1 cellular context compared by ENCODE assay signal in the genomic region with DNA sequence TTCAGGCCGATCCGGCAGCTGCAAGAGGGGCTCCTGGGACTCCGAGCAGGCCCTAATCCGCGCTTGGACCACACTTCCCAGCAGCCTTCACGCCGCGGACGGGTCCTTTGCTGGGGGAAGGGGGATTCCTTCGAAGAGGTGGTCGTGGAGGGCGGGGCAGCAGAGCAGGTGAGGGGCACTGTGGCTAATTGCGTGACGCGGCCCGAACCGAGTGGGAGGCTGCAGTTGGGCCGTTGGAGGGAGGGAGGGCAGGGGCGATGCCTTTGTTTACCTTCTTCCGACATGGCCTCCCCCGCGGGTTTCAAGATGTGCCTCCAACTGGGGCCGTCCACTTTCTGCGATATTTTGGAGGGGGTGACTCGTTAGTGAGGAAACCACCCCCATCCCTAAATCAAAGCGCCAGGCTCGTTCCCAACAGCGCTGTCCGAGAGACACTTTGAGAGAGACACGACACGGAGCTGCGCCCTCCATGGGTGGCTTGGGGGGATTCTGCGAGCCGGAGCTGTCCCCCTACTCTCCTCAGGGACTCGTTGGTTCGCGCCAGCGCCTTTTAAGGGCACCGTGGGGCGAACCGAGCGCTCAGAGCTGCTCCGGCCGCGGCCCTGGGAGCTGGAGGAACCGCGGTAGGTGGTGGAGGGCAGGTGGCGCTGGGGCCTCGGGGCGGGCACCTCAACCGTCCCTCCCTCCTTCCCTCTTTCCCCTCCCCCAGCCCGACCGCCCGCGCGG.
TF ChIP-seq lines count a peak whose summit lies in the region.

A gene (plus strand): TSS at position 582 of the 726 bp plus-strand sequence. CDS start 3,070 bp downstream, outside the sequence.

TF ChIP-seq in K562, 482 proteins besides CTCF, POLR2A, EP300 and RAD21 (continued from another document and continues in another):
- TF ChIP-seq, protein P1, sequence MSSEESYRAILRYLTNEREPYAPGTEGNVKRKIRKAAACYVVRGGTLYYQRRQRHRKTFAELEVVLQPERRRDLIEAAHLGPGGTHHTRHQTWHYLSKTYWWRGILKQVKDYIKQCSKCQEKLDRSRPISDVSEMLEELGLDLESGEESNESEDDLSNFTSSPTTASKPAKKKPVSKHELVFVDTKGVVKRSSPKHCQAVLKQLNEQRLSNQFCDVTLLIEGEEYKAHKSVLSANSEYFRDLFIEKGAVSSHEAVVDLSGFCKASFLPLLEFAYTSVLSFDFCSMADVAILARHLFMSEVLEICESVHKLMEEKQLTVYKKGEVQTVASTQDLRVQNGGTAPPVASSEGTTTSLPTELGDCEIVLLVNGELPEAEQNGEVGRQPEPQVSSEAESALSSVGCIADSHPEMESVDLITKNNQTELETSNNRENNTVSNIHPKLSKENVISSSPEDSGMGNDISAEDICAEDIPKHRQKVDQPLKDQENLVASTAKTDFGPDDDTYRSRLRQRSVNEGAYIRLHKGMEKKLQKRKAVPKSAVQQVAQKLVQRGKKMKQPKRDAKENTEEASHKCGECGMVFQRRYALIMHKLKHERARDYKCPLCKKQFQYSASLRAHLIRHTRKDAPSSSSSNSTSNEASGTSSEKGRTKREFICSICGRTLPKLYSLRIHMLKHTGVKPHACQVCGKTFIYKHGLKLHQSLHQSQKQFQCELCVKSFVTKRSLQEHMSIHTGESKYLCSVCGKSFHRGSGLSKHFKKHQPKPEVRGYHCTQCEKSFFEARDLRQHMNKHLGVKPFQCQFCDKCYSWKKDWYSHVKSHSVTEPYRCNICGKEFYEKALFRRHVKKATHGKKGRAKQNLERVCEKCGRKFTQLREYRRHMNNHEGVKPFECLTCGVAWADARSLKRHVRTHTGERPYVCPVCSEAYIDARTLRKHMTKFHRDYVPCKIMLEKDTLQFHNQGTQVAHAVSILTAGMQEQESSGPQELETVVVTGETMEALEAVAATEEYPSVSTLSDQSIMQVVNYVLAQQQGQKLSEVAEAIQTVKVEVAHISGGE (CRISPR knock-in tag; IDR thresholded peaks at IDR 0.05) = no peak
- TF ChIP-seq ARHGAP35 (IDR thresholded peaks at IDR 0.05; ENCODE audit: partially characterized antibody) (no peak), SREBF1 (IDR thresholded peaks at IDR 0.05; ENCODE audit: borderline replicate concordance, low read depth, low read length) (peak; percentile 76), ZBTB7A (IDR thresholded peaks at IDR 0.05; ENCODE audit: borderline replicate concordance, control insufficient read depth, low read depth, low read length) (peak; percentile 67; the same call in 1 of the 2 replicates), STAT5B (CRISPR knock-in tag; IDR thresholded peaks at IDR 0.05) (no peak), ZNF583 (CRISPR knock-in tag; IDR thresholded peaks at IDR 0.05) (no peak), NONO (IDR thresholded peaks at IDR 0.05; ENCODE audit: low read depth in 2 of 2, low read length in 1 of 2) (peak; percentile 100), ZNF253 (CRISPR knock-in tag; conservative IDR thresholded peaks at IDR 0.05) (no peak), SAFB (IDR thresholded peaks at IDR 0.05; ENCODE audit: borderline replicate concordance, low read depth, low read length) (no peak), NUFIP1 (IDR thresholded peaks at IDR 0.05; ENCODE audit: partially characterized antibody) (peak; percentile 92), TAF15 (IDR thresholded peaks at IDR 0.05; ENCODE audit: low read depth, low read length) (peak; percentile 90; the same call in 1 of the 2 replicates), RAD51 (IDR thresholded peaks at IDR 0.05; ENCODE audit: borderline replicate concordance, low read depth) (peak; percentile 2; the same call in 1 of the 2 replicates), ZBED1 (IDR thresholded peaks at IDR 0.05) (peak; percentile 69; the same call in 1 of the 2 replicates), MIER1 (IDR thresholded peaks at IDR 0.05; ENCODE audit: low read depth) (peak; percentile 74; the same call in 1 of the 2 replicates), ZNF584 (CRISPR knock-in tag; IDR thresholded peaks at IDR 0.05; ENCODE audit: low read depth) (no peak), KDM1A (IDR thresholded peaks at IDR 0.05) (peak in 1 of 2 experiments; percentile 14; a peak in 1 of 4 replicates), HNRNPL (IDR thresholded peaks at IDR 0.05; ENCODE audit: low read depth, low read length) (peak; percentile 98), PHF21A (IDR thresholded peaks at IDR 0.05; ENCODE audit: borderline replicate concordance, low read depth) (no peak), RNF2 (IDR thresholded peaks at IDR 0.05) (peak; percentile 95), HLTF (IDR thresholded peaks at IDR 0.05) (no peak), POLR2H (tag; IDR thresholded peaks at IDR 0.05; ENCODE audit: low read depth) (peak; percentile 98), ZNF507 (tag; conservative IDR thresholded peaks at IDR 0.05) (no peak), SP1 (CRISPR knock-in tag; IDR thresholded peaks at IDR 0.05) (peak; percentile 93; the same call in 1 of the 2 replicates), SMARCE1 (IDR thresholded peaks at IDR 0.05) (no peak), POLR2AphosphoS5 (IDR thresholded peaks at IDR 0.05; ENCODE audit: control insufficient read depth, insufficient read depth, low read depth, low read length) (peak; percentile 99), CTBP1 (IDR thresholded peaks at IDR 0.05; ENCODE audit: borderline replicate concordance) (peak; percentile 71), L3MBTL2 (IDR thresholded peaks at IDR 0.05) (peak; percentile 58), CBFA2T3 (IDR thresholded peaks at IDR 0.05) (peak; percentile 46; the same call in 1 of the 2 replicates), ZNF79 (CRISPR knock-in tag; IDR thresholded peaks at IDR 0.05; ENCODE audit: low read depth) (no peak), ZNF316 (IDR thresholded peaks at IDR 0.05) (no peak), PHB (CRISPR knock-in tag; IDR thresholded peaks at IDR 0.05) (peak; percentile 21; the same call in 1 of the 2 replicates), ZNF239 (CRISPR knock-in tag; IDR thresholded peaks at IDR 0.05) (no peak)
- TF ChIP-seq, protein P2, sequence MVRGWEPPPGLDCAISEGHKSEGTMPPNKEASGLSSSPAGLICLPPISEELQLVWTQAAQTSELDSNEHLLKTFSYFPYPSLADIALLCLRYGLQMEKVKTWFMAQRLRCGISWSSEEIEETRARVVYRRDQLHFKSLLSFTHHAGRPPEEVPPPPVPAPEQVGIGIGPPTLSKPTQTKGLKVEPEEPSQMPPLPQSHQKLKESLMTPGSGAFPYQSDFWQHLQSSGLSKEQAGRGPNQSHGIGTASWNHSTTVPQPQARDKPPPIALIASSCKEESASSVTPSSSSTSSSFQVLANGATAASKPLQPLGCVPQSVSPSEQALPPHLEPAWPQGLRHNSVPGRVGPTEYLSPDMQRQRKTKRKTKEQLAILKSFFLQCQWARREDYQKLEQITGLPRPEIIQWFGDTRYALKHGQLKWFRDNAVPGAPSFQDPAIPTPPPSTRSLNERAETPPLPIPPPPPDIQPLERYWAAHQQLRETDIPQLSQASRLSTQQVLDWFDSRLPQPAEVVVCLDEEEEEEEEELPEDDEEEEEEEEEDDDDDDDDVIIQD (CRISPR knock-in tag; IDR thresholded peaks at IDR 0.05) = no peak
- TF ChIP-seq, protein P3, sequence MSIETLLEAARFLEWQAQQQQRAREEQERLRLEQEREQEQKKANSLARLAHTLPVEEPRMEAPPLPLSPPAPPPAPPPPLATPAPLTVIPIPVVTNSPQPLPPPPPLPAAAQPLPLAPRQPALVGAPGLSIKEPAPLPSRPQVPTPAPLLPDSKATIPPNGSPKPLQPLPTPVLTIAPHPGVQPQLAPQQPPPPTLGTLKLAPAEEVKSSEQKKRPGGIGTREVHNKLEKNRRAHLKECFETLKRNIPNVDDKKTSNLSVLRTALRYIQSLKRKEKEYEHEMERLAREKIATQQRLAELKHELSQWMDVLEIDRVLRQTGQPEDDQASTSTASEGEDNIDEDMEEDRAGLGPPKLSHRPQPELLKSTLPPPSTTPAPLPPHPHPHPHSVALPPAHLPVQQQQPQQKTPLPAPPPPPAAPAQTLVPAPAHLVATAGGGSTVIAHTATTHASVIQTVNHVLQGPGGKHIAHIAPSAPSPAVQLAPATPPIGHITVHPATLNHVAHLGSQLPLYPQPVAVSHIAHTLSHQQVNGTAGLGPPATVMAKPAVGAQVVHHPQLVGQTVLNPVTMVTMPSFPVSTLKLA (conservative IDR thresholded peaks at IDR 0.05) = peak; percentile 73 to 86; a peak in 3 of 4 replicates
- TF ChIP-seq, protein P4, sequence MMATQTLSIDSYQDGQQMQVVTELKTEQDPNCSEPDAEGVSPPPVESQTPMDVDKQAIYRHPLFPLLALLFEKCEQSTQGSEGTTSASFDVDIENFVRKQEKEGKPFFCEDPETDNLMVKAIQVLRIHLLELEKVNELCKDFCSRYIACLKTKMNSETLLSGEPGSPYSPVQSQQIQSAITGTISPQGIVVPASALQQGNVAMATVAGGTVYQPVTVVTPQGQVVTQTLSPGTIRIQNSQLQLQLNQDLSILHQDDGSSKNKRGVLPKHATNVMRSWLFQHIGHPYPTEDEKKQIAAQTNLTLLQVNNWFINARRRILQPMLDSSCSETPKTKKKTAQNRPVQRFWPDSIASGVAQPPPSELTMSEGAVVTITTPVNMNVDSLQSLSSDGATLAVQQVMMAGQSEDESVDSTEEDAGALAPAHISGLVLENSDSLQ (IDR thresholded peaks at IDR 0.05) = no peak; the same call in 1 of the 2 replicates
- TF ChIP-seq, protein P5, sequence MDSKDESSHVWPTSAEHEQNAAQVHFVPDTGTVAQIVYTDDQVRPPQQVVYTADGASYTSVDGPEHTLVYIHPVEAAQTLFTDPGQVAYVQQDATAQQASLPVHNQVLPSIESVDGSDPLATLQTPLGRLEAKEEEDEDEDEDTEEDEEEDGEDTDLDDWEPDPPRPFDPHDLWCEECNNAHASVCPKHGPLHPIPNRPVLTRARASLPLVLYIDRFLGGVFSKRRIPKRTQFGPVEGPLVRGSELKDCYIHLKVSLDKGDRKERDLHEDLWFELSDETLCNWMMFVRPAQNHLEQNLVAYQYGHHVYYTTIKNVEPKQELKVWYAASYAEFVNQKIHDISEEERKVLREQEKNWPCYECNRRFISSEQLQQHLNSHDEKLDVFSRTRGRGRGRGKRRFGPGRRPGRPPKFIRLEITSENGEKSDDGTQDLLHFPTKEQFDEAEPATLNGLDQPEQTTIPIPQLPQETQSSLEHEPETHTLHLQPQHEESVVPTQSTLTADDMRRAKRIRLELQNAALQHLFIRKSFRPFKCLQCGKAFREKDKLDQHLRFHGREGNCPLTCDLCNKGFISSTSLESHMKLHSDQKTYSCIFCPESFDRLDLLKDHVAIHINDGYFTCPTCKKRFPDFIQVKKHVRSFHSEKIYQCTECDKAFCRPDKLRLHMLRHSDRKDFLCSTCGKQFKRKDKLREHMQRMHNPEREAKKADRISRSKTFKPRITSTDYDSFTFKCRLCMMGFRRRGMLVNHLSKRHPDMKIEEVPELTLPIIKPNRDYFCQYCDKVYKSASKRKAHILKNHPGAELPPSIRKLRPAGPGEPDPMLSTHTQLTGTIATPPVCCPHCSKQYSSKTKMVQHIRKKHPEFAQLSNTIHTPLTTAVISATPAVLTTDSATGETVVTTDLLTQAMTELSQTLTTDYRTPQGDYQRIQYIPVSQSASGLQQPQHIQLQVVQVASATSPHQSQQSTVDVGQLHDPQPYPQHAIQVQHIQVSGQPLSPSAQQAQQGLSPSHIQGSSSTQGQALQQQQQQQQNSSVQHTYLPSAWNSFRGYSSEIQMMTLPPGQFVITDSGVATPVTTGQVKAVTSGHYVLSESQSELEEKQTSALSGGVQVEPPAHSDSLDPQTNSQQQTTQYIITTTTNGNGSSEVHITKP (IDR thresholded peaks at IDR 0.05; ENCODE audit: partially characterized antibody) = peak; percentile 100
- TF ChIP-seq, protein P6, sequence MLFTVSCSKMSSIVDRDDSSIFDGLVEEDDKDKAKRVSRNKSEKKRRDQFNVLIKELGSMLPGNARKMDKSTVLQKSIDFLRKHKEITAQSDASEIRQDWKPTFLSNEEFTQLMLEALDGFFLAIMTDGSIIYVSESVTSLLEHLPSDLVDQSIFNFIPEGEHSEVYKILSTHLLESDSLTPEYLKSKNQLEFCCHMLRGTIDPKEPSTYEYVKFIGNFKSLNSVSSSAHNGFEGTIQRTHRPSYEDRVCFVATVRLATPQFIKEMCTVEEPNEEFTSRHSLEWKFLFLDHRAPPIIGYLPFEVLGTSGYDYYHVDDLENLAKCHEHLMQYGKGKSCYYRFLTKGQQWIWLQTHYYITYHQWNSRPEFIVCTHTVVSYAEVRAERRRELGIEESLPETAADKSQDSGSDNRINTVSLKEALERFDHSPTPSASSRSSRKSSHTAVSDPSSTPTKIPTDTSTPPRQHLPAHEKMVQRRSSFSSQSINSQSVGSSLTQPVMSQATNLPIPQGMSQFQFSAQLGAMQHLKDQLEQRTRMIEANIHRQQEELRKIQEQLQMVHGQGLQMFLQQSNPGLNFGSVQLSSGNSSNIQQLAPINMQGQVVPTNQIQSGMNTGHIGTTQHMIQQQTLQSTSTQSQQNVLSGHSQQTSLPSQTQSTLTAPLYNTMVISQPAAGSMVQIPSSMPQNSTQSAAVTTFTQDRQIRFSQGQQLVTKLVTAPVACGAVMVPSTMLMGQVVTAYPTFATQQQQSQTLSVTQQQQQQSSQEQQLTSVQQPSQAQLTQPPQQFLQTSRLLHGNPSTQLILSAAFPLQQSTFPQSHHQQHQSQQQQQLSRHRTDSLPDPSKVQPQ (CRISPR knock-in tag; IDR thresholded peaks at IDR 0.05; ENCODE audit: borderline replicate concordance) = no peak
- TF ChIP-seq, protein P7, sequence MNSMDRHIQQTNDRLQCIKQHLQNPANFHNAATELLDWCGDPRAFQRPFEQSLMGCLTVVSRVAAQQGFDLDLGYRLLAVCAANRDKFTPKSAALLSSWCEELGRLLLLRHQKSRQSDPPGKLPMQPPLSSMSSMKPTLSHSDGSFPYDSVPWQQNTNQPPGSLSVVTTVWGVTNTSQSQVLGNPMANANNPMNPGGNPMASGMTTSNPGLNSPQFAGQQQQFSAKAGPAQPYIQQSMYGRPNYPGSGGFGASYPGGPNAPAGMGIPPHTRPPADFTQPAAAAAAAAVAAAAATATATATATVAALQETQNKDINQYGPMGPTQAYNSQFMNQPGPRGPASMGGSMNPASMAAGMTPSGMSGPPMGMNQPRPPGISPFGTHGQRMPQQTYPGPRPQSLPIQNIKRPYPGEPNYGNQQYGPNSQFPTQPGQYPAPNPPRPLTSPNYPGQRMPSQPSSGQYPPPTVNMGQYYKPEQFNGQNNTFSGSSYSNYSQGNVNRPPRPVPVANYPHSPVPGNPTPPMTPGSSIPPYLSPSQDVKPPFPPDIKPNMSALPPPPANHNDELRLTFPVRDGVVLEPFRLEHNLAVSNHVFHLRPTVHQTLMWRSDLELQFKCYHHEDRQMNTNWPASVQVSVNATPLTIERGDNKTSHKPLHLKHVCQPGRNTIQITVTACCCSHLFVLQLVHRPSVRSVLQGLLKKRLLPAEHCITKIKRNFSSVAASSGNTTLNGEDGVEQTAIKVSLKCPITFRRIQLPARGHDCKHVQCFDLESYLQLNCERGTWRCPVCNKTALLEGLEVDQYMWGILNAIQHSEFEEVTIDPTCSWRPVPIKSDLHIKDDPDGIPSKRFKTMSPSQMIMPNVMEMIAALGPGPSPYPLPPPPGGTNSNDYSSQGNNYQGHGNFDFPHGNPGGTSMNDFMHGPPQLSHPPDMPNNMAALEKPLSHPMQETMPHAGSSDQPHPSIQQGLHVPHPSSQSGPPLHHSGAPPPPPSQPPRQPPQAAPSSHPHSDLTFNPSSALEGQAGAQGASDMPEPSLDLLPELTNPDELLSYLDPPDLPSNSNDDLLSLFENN (IDR thresholded peaks at IDR 0.05; ENCODE audit: low read depth in 2 of 2, low read length in 2 of 2) = peak in 1 of 2 experiments; percentile 93; a peak in 2 of 4 replicates
- TF ChIP-seq, protein P8, sequence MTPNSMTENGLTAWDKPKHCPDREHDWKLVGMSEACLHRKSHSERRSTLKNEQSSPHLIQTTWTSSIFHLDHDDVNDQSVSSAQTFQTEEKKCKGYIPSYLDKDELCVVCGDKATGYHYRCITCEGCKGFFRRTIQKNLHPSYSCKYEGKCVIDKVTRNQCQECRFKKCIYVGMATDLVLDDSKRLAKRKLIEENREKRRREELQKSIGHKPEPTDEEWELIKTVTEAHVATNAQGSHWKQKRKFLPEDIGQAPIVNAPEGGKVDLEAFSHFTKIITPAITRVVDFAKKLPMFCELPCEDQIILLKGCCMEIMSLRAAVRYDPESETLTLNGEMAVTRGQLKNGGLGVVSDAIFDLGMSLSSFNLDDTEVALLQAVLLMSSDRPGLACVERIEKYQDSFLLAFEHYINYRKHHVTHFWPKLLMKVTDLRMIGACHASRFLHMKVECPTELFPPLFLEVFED (CRISPR knock-in tag; conservative IDR thresholded peaks at IDR 0.05) = peak; percentile 33; the same call in 1 of the 2 replicates
